ENCODE assay signal across 11 cellular contexts in the genomic region with DNA sequence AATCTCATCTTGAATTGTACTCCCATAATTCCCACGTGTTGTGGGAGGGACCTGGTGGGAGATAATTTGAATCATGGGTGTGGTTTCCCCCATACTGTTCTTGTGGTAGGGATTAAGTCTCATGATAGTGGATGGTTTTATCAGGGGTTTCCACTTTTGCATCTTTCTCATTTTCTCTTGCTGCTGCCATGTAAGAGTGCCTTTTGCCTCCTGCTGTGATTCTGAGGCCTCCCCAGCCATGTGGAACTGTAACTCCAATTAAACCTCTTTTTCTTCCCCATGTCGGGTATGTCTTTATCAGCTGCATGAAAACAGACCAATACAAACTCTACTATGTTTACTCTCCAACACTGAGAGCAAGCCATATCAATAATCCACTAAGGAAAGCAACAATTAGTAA. TPM values are rescaled to one million over a fixed set of nuclear protein-coding genes. Genes with fewer than 3 reads are reported as not detected.
"Had no signal": no experiment of that assay in that cellular context is flagged by ENCODE, and none has a peak within 500 bp of the region (broad histone marks: within the 10 kb centered on the region; RNA-seq: fewer than 3 reads in every experiment).

No MANE protein-coding gene starts in this region.

RNA-seq across cellular contexts. Expression of a gene that starts 50.9 kb away (rescaled TPM):
- total RNA-seq: activated naive CD4-positive, alpha-beta T cell treated with anti-CD3 and anti-CD28 coated beads for 36 hours; activated naive CD8-positive, alpha-beta T cell treated with anti-CD3 and anti-CD28 coated beads for 36 hours; activated T-cell treated with anti-CD3 and anti-CD28 coated beads, Interleukin-2, amount 50 U/mL, for 4 hours; activated T-helper 17 cell treated with anti-CD3 and anti-CD28 coated beads, Interleukin-2, amount 50 U/mL, for 72 hours; ascending aorta; astrocyte; bronchial epithelial cell; cardiac muscle cell; cardiac septum; chondrocyte had no signal
- polyA plus RNA-seq: aorta, cardiac muscle cell had no signal
